10 cellular contexts compared by ENCODE assay signal in the genomic region with DNA sequence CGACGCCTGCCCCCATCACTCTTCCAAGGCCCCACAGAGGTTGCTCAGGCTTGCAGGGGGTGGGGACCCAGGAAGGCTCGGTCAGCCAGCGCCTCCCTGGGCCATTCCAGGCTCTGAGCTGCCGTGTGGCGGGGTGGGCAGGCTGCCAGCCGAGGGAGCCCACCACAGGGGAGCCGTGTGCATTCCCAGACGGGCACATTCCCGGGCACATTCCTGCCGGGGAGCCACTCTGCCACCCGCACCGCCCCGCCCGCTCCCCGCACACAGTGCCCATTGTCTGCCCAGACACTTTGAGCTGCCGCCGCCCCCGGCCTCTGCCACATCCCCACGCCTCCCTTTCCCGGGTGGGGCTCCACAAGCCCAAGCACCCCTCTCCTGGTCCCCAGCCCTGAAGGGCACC. TPM values are rescaled to one million over a fixed set of nuclear protein-coding genes. Genes with fewer than 3 reads are reported as not detected.
DNase-seq lines count a peak whose midpoint lies in the region; ATAC-seq and TF ChIP-seq lines count a peak whose summit lies in the region.
"Had no signal": no experiment of that assay in that cellular context is flagged by ENCODE, and none has a peak within 500 bp of the region (broad histone marks: within the 10 kb centered on the region; RNA-seq: fewer than 3 reads in every experiment).

No MANE protein-coding gene starts in this region.

- no peak overlapping the region for H3K27ac Mint-ChIP-seq in GM23338
- no peak overlapping the region for H3K27ac Mint-ChIP-seq in stimulated activated naive B cell treated with anti-CD40 and anti-IgM and Interleukin-4, amounts not matched to agents 10 μg/mL and 1 μg/mL and 100 μg/mL, for 72 hours

- TF ChIP-seq CTCF in GM23338 (conservative IDR thresholded peaks at IDR 0.05; ENCODE audit: low read depth in 2 of 2) (no peak), body of pancreas (IDR thresholded peaks at IDR 0.05) (no peak), smooth muscle cell (IDR thresholded peaks at IDR 0.05; ENCODE audit: borderline replicate concordance, insufficient read depth, poor library complexity, severe bottlenecking) (no peak), MM.1S (IDR thresholded peaks at IDR 0.05; ENCODE audit: low read length) (no peak)

- H3K27ac ChIP-seq in GM23338 (ENCODE audit: low read depth) (no peak overlapping the region), body of pancreas (peak overlapping the region; percentile 95 to 99 (median 97)), smooth muscle cell (ENCODE audit: low read depth) (peak overlapping the region; percentile 32), MM.1S (ENCODE audit: low read length) (no peak overlapping the region)

- DNase-seq in GM23338 (ENCODE audit: low spot score) (no peak), body of pancreas (peak; percentile 74 to 85 (median 77)), left colon (no peak), smooth muscle cell (lab: John Stamatoyannopoulos, UW; ENCODE audit: unreplicated experiment) (no peak), COLO668 (lab: John Stamatoyannopoulos, UW; ENCODE audit: unreplicated experiment) (no peak), NCI-H510A (lab: John Stamatoyannopoulos, UW) (no peak), MM.1S (no peak)
- DNase-seq in stimulated activated naive B cell treated with anti-CD40 and anti-IgM and Interleukin-4, amounts not matched to agents 10 μg/mL and 1 μg/mL and 100 μg/mL, for 72 hours: no peak
- DNase-seq: activated CD8-positive, alpha-beta memory T cell treated with anti-CD3 and anti-CD28 coated beads for 24 hours had no signal

- H2AFZ ChIP-seq in GM23338: peak overlapping the region; percentile 94; the same call in 1 of the 2 replicates
- H2AFZ ChIP-seq in smooth muscle cell (ENCODE audit: low read depth): no peak overlapping the region
- H2AFZ ChIP-seq in MM.1S (ENCODE audit: low read length): no peak overlapping the region

- H3K4me1 Mint-ChIP-seq in GM23338: peaks cover 21% of the 10 kb centered on the region
- peaks cover 15 to 22% of the 10 kb centered on the region in 2 donors for H3K4me1 Mint-ChIP-seq in stimulated activated naive B cell treated with anti-CD40 and anti-IgM and Interleukin-4, amounts not matched to agents 10 μg/mL and 1 μg/mL and 100 μg/mL, for 72 hours

- peaks cover 32% of the 10 kb centered on the region for H3K27me3 Mint-ChIP-seq in GM23338 (ENCODE audit: insufficient read depth, low read depth, poor library complexity)
- peaks cover 14 to 30% of the 10 kb centered on the region in 2 donors for H3K27me3 Mint-ChIP-seq in stimulated activated naive B cell treated with anti-CD40 and anti-IgM and Interleukin-4, amounts not matched to agents 10 μg/mL and 1 μg/mL and 100 μg/mL, for 72 hours

- no peaks in the 10 kb centered on the region; the same call in 2 of the 3 replicates for H3K9me3 Mint-ChIP-seq in GM23338
- no peaks in the 10 kb centered on the region for H3K9me3 Mint-ChIP-seq in stimulated activated naive B cell treated with anti-CD40 and anti-IgM and Interleukin-4, amounts not matched to agents 10 μg/mL and 1 μg/mL and 100 μg/mL, for 72 hours

- H3K4me3 Mint-ChIP-seq in GM23338: no peak overlapping the region
- no peak overlapping the region for H3K4me3 Mint-ChIP-seq in stimulated activated naive B cell treated with anti-CD40 and anti-IgM and Interleukin-4, amounts not matched to agents 10 μg/mL and 1 μg/mL and 100 μg/mL, for 72 hours

- no peaks in the 10 kb centered on the region for H3K27me3 ChIP-seq in GM23338 (ENCODE audit: insufficient read depth)
- H3K27me3 ChIP-seq in body of pancreas: no peaks in the 10 kb centered on the region
- no peaks in the 10 kb centered on the region for H3K27me3 ChIP-seq in smooth muscle cell (ENCODE audit: low read depth)
- H3K27me3 ChIP-seq in MM.1S (replicated peaks; ENCODE audit: insufficient read depth, low read length): no peaks in the 10 kb centered on the region
- H3K27me3 ChIP-seq: ovary had no signal

- no peaks in the 10 kb centered on the region for H3F3A ChIP-seq in GM23338 (replicated peaks; ENCODE audit: low read depth)
- H3F3A ChIP-seq in smooth muscle cell (ENCODE audit: low read depth): peaks cover 6% of the 10 kb centered on the region
- no peaks in the 10 kb centered on the region for H3F3A ChIP-seq in MM.1S (ENCODE audit: insufficient read depth, low read length)

- H3K9me2 ChIP-seq in GM23338 (ENCODE audit: insufficient read depth): no peaks in the 10 kb centered on the region
- no peaks in the 10 kb centered on the region for H3K9me2 ChIP-seq in MM.1S (replicated peaks; ENCODE audit: insufficient read depth, low read length)

- H4K20me1 ChIP-seq in GM23338 (replicated peaks; ENCODE audit: insufficient read depth) (no peaks in the 10 kb centered on the region), smooth muscle cell (ENCODE audit: low read depth) (no peaks in the 10 kb centered on the region), MM.1S (ENCODE audit: insufficient read depth, low read length) (no peaks in the 10 kb centered on the region)

- no peaks in the 10 kb centered on the region for H3K36me3 ChIP-seq in GM23338 (ENCODE audit: insufficient read depth)
- no peaks in the 10 kb centered on the region for H3K36me3 ChIP-seq in body of pancreas (replicated peaks in 1 of 2; ENCODE audit: insufficient read depth in 1 of 2, low read depth in 2 of 2)
- H3K36me3 ChIP-seq in smooth muscle cell (ENCODE audit: low read depth): no peaks in the 10 kb centered on the region
- no peaks in the 10 kb centered on the region for H3K36me3 ChIP-seq in MM.1S (replicated peaks; ENCODE audit: insufficient read depth, low read length)
- H3K36me3 ChIP-seq: ovary had no signal

- no peaks in the 10 kb centered on the region; the same call in 2 of the 3 replicates for H3K36me3 Mint-ChIP-seq in GM23338 (ENCODE audit: low read depth)
- H3K36me3 Mint-ChIP-seq in stimulated activated naive B cell treated with anti-CD40 and anti-IgM and Interleukin-4, amounts not matched to agents 10 μg/mL and 1 μg/mL and 100 μg/mL, for 72 hours: no peaks in the 10 kb centered on the region

- intact Hi-C loops in body of pancreas (cut with DNase I): no loop called here
- intact Hi-C loops in left colon (cut with DNase I, micrococcal nuclease): no loop called here

- H3K79me2 ChIP-seq in GM23338 (replicated peaks; ENCODE audit: insufficient read depth) (no peaks in the 10 kb centered on the region), smooth muscle cell (ENCODE audit: low read depth) (no peaks in the 10 kb centered on the region), MM.1S (ENCODE audit: low read length) (no peaks in the 10 kb centered on the region)

- WGBS in body of pancreas, 2 donors: 58 to 59% methylated on average over 14 to 19 of the region's 21 CpGs
- WGBS in smooth muscle cell (ENCODE audit: low lambda C conversion rate): 95% methylated on average over 15 of the region's 21 CpGs

- TF ChIP-seq POLR2A in body of pancreas (IDR thresholded peaks at IDR 0.05): no peak

- H3K4me3 ChIP-seq in GM23338: no peak overlapping the region
- H3K4me3 ChIP-seq in body of pancreas: no peak overlapping the region
- no peak overlapping the region for H3K4me3 ChIP-seq in smooth muscle cell
- H3K4me3 ChIP-seq in MM.1S (ENCODE audit: low read length): no peak overlapping the region
- H3K4me3 ChIP-seq: ovary had no signal

- no peak overlapping the region for H3K9ac ChIP-seq in smooth muscle cell (ENCODE audit: low read depth)
- H3K9ac ChIP-seq in MM.1S (ENCODE audit: low read length): no peak overlapping the region

- H3K4me1 ChIP-seq in GM23338 (ENCODE audit: insufficient read depth) (no peaks in the 10 kb centered on the region), body of pancreas (peaks cover 66% of the 10 kb centered on the region), smooth muscle cell (ENCODE audit: low read depth) (peaks cover 6% of the 10 kb centered on the region), MM.1S (ENCODE audit: low read length) (peaks cover 7% of the 10 kb centered on the region; the same call in 1 of the 2 replicates)

- H3K4me2 ChIP-seq in GM23338: no peak overlapping the region
- H3K4me2 ChIP-seq in smooth muscle cell: peak overlapping the region; percentile 44
- H3K4me2 ChIP-seq in MM.1S (ENCODE audit: low read depth, low read length): no peak overlapping the region

- ATAC-seq in GM23338 (no peak), body of pancreas (peak; percentile 58), left colon (peak; percentile 20)
- ATAC-seq in stimulated activated naive B cell treated with anti-CD40 and anti-IgM and Interleukin-4, amounts not matched to agents 10 μg/mL and 1 μg/mL and 100 μg/mL, for 72 hours (replicated peaks): no peak

- no peaks in the 10 kb centered on the region for H3K9me3 ChIP-seq in body of pancreas
- no peaks in the 10 kb centered on the region for H3K9me3 ChIP-seq in smooth muscle cell (replicated peaks; ENCODE audit: low read depth)
- H3K9me3 ChIP-seq in MM.1S (replicated peaks; ENCODE audit: insufficient read depth, low read length): no peaks in the 10 kb centered on the region
- H3K9me3 ChIP-seq: ovary had no signal

TF ChIP-seq in GM23338, 12 proteins besides CTCF, POLR2A, EP300 and RAD21:
- TF ChIP-seq EZH2phosphoT487 (IDR thresholded peaks at IDR 0.05; ENCODE audit: unreplicated experiment): no peak
TF ChIP-seq in GM23338: peak in this region for 0.

RNA-seq across cellular contexts. Expression of a gene that starts 27.4 kb away (rescaled TPM):
- 2,755 and 3,244 TPM in 2 replicates for total RNA-seq in GM23338 (2014; rRNA removed; shearing (Covaris generic))
- 1,846 and 1,983 TPM in 2 replicates for polyA plus RNA-seq in GM23338 (2016; fragmentation: Nextera tagmentation; extraction: Ambion mirVana)
- total RNA-seq in body of pancreas: 1,000 to 10,000 TPM; 1,625 to 1,893 TPM
- 1,000 to 10,000 TPM; 1,637 to 1,665 TPM for total RNA-seq in left colon
- 1,022 and 1,136 TPM in 2 replicates for total RNA-seq in smooth muscle cell
- polyA plus RNA-seq in smooth muscle cell: 717 and 749 TPM in 2 replicates

RNA-seq across cellular contexts. Expression of a gene that starts 47.2 kb away (rescaled TPM):
- total RNA-seq in GM23338 (2014; rRNA removed; shearing (Covaris generic)): 5.2 and 8.0 TPM in 2 replicates
- polyA plus RNA-seq in GM23338 (2016; fragmentation: Nextera tagmentation; extraction: Ambion mirVana) (1.9 and 2.2 TPM in 2 replicates), smooth muscle cell (0.31 and 3.0 TPM in 2 replicates)
- total RNA-seq in body of pancreas (10 to 100 TPM in 1 of 2 donors, 1 to 10 TPM in 1; 7.0 to 15.8 TPM), left colon (1 to 10 TPM; 2.7 to 5.3 TPM), smooth muscle cell (1.9 and 2.1 TPM in 2 replicates)

RNA-seq across cellular contexts. Expression of a gene that starts 57.8 kb away (rescaled TPM):
- 12.3 and 30.9 TPM in 2 replicates for total RNA-seq in GM23338 (2014; rRNA removed; shearing (Covaris generic))
- polyA plus RNA-seq in GM23338 (2016; fragmentation: Nextera tagmentation; extraction: Ambion mirVana) (37.0 and 37.7 TPM in 2 replicates), smooth muscle cell (55.7 and 58.0 TPM in 2 replicates)
- total RNA-seq in body of pancreas (10 to 100 TPM; 15.2 to 35.0 TPM), left colon (1 to 10 TPM; 1.3 to 4.4 TPM), smooth muscle cell (12.0 and 26.7 TPM in 2 replicates)

Comparison
In these comparisons a context has a peak if more than half of its experiments do, and no peak if none do; other contexts are left out.
1. ATAC-seq: peak in body of pancreas (single experiment) and left colon (single experiment); none in GM23338 (single experiment) and stimulated activated naive B cell treated with anti-CD40 and anti-IgM and Interleukin-4, amounts not matched to agents 10 μg/mL and 1 μg/mL and 100 μg/mL, for 72 hours (0 of 2).
2. DNase-seq: peak in body of pancreas (4 of 4); none in GM23338 (single experiment), left colon (0 of 2), smooth muscle cell (single experiment), COLO668 (single experiment), NCI-H510A (single experiment), stimulated activated naive B cell treated with anti-CD40 and anti-IgM and Interleukin-4, amounts not matched to agents 10 μg/mL and 1 μg/mL and 100 μg/mL, for 72 hours (single experiment) and MM.1S (single experiment).
3. H3K27ac ChIP-seq: peak in body of pancreas (4 of 4) and smooth muscle cell (single experiment); none in GM23338 (single experiment) and MM.1S (single experiment).